ENCODE assay signal across 8 cellular contexts in genomic region chr20:21303872-21304586, GRCh38. TPM values are rescaled to one million over a fixed set of nuclear protein-coding genes. Genes with fewer than 3 reads are reported as not detected.
DNase-seq lines count a peak whose midpoint lies in the region; ATAC-seq, FAIRE-seq and TF ChIP-seq lines count a peak whose summit lies in the region.

No MANE protein-coding gene starts in this region.

- H3K27ac ChIP-seq in ascending aorta (peak overlapping the region; percentile 94 to 98), kidney (ENCODE audit: low read depth in 2 of 2, low read length in 2 of 2) (peak overlapping the region; percentile 93 to 96)

- H3K27me3 Mint-ChIP-seq in activated T-cell treated with anti-CD3 and anti-CD28 coated beads, Interleukin-2, amount 50 U/mL, for 4 hours (ENCODE audit: low read depth): no peaks in the 10 kb centered on the region

- H3K4me3 ChIP-seq in ascending aorta (peak overlapping the region; percentile 76 to 80), kidney (ENCODE audit: low read length in 2 of 2) (peak overlapping the region; percentile 93 to 97)

- H3K4me3 Mint-ChIP-seq in activated T-cell treated with anti-CD3 and anti-CD28 coated beads, Interleukin-2, amount 50 U/mL, for 4 hours: peak overlapping the region; percentile 91

- peaks cover 30% of the 10 kb centered on the region for H3K4me1 Mint-ChIP-seq in activated T-cell treated with anti-CD3 and anti-CD28 coated beads, Interleukin-2, amount 50 U/mL, for 4 hours (ENCODE audit: low read depth)

- DNase-seq in activated T-cell treated with anti-CD3 and anti-CD28 coated beads, Interleukin-2, amount 50 U/mL, for 4 hours: no peak
- no peak for DNase-seq in activated T-cell treated with anti-CD3 and anti-CD28 coated beads, Interleukin-2, amount 50 U/mL, for 48 hours
- DNase-seq in ascending aorta (ENCODE audit: low spot score in 2 of 2) (no peak), kidney (no peak), superior temporal gyrus (ENCODE audit: extremely low spot score) (peak; percentile 38)
- DNase-seq in stimulated activated CD4-positive, alpha-beta T cell treated with anti-CD3 and anti-CD28 coated beads, Interleukin-2, amount 100 ng/mL, for 24 hours: no peak
- DNase-seq in activated CD4-positive, CD25-positive, alpha-beta regulatory T cell (lab: John Stamatoyannopoulos, UW): no peak

- no peaks in the 10 kb centered on the region for H3K9me3 ChIP-seq in ascending aorta
- H3K9me3 ChIP-seq in kidney (ENCODE audit: control insufficient read depth in 1 of 2, low read length in 2 of 2): no peaks in the 10 kb centered on the region

- intact Hi-C loops in ascending aorta (cut with DNase I): loop anchor here (2.0 to 5.0 kb wide), 3 partner anchors 122 to 591 kb away; partner anchors contain the start of gene RALGAPA2
- intact Hi-C loops in kidney (cut with DNase I): no loop called here

- H3K4me1 ChIP-seq in ascending aorta (peaks cover 4 to 7% of the 10 kb centered on the region in 2 donors), kidney (ENCODE audit: control insufficient read depth in 1 of 2, insufficient read depth in 1 of 2, low read depth in 1 of 2, low read length in 2 of 2) (peaks cover 2 to 15% of the 10 kb centered on the region in 2 donors)

- peak overlapping the region; percentile 44 to 96 for H3K9ac ChIP-seq in kidney (ENCODE audit: low read length in 2 of 2)

- no peaks in the 10 kb centered on the region for H3K27me3 ChIP-seq in ascending aorta

- H3K9me3 Mint-ChIP-seq in activated T-cell treated with anti-CD3 and anti-CD28 coated beads, Interleukin-2, amount 50 U/mL, for 4 hours: no peaks in the 10 kb centered on the region

- peaks cover 0 to 5% of the 10 kb centered on the region in 2 donors for H3K36me3 ChIP-seq in ascending aorta
- no peaks in the 10 kb centered on the region for H3K36me3 ChIP-seq in kidney (ENCODE audit: control insufficient read depth in 1 of 2, insufficient read depth in 2 of 2, low read length in 2 of 2)

- no peak for FAIRE-seq in kidney (lab: Jason Lieb, UNC)

- H3K36me3 Mint-ChIP-seq in activated T-cell treated with anti-CD3 and anti-CD28 coated beads, Interleukin-2, amount 50 U/mL, for 4 hours (ENCODE audit: insufficient read depth): peaks cover 17% of the 10 kb centered on the region

- peak; percentile 1 to 17 for ATAC-seq in activated T-cell treated with anti-CD3 and anti-CD28 coated beads, Interleukin-2, amount 50 U/mL, for 4 hours
- ATAC-seq in HG03442 (IDR thresholded peaks at IDR 0.05; ENCODE audit: unreplicated experiment): peak; percentile 8

- no peak for TF ChIP-seq CTCF in ascending aorta (IDR thresholded peaks at IDR 0.05)
- no peak for TF ChIP-seq CTCF in kidney (IDR thresholded peaks at IDR 0.05; ENCODE audit: borderline replicate concordance, extremely low read depth, insufficient read depth)

RNA-seq across cellular contexts. Expression of gene XRN2, which starts 0.9 kb away (rescaled TPM):
- total RNA-seq in activated T-cell treated with anti-CD3 and anti-CD28 coated beads, Interleukin-2, amount 50 U/mL, for 4 hours: 100 to 1,000 TPM in 2 of 3 donors, 10 to 100 TPM in 1; 96.9 to 109 (median 107) TPM
- total RNA-seq in ascending aorta (19.5 TPM), kidney (60.9 TPM)
- polyA plus RNA-seq in kidney (ENCODE audit: insufficient read depth, low read depth, low replicate concordance): 22.6 TPM
